22 cellular contexts compared by ENCODE assay signal in the genomic region with DNA sequence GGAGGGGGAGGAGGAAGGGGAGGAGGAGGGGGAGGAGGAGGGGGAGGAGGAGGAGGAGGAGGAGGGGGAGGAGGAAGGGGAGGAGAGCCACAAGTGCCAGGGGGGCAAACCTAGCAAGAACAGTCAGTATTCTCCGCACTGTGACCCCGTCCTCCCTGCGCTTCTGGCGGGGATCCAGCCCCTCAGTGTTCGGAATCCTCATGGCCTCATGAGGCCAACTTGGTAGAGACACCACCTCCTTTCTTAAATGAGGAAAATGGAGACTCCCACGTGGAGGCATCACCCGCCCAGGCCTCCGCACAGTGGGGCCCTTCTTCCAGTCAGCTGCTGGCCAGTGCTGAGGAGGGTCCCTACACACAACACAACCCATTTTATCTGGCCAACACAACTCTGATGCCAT.
"Had no signal": no experiment of that assay in that cellular context is flagged by ENCODE, and none has a peak within 500 bp of the region (broad histone marks: within the 10 kb centered on the region; RNA-seq: fewer than 3 reads in every experiment).

No MANE protein-coding gene starts in this region.

- H3K27me3 ChIP-seq: foreskin keratinocyte, hepatocyte, ovary, right atrium auricular region, testis had no signal

- DNase-seq: activated CD4-positive, alpha-beta T cell treated with anti-CD3 and anti-CD28 coated beads for 1 hour; activated CD4-positive, alpha-beta T cell treated with anti-CD3 and anti-CD28 coated beads, Interleukin-2, amount 50 U/mL, for 1 hour; activated CD8-positive, alpha-beta T cell treated with anti-CD3 and anti-CD28 coated beads, Interleukin-2, amount 10 ng/mL, durations not matched to agents 7 days and 5 days; activated gamma-delta T cell; activated naive CD4-positive, alpha-beta T cell treated with anti-CD3 and anti-CD28 coated beads, Interleukin-2, amount 50 U/mL, for 16 hours; caudate nucleus; effector CD4-positive, alpha-beta T cell; foreskin keratinocyte; glutamatergic neuron; immature natural killer cell; kidney glomerular epithelial cell; left ventricle myocardium inferior; ovary; psoas muscle; stimulated activated naive CD4-positive, alpha-beta T cell; testis; trophoblast cell; WERI-Rb-1 had no signal

- H3K36me3 ChIP-seq: left ventricle myocardium inferior, ovary, right atrium auricular region, WERI-Rb-1 had no signal

- ATAC-seq: activated CD8-positive, alpha-beta T cell treated with anti-CD3 and anti-CD28 coated beads, Interleukin-2, amount 10 ng/mL, durations not matched to agents 7 days and 5 days; foreskin keratinocyte; mucosa of descending colon; psoas muscle had no signal

- H3K27ac ChIP-seq: foreskin keratinocyte, hepatocyte, left ventricle myocardium inferior, ovary, psoas muscle, right atrium auricular region, SK-N-MC, testis, WERI-Rb-1 had no signal

- H3K4me3 ChIP-seq: hepatocyte, left ventricle myocardium inferior, mucosa of descending colon, ovary, psoas muscle, right atrium auricular region, SK-N-MC, testis had no signal

- H3K9me3 ChIP-seq: left ventricle myocardium inferior, mucosa of descending colon, ovary, psoas muscle, right atrium auricular region, testis had no signal
